Comparison of ENCODE assay signal across 7 cellular contexts in genomic region chr1:12161662-12162458, GRCh38. TPM values are rescaled to one million over a fixed set of nuclear protein-coding genes. Genes with fewer than 3 reads are reported as not detected.
DNase-seq lines count a peak whose midpoint lies in the region; ATAC-seq and TF ChIP-seq lines count a peak whose summit lies in the region.

No MANE protein-coding gene starts in this region.

- no peak overlapping the region for H2AFZ ChIP-seq in OCI-LY3 (ENCODE audit: low read depth, low read length)

- peak; percentile 83 to 86 for DNase-seq in activated T-cell treated with anti-CD3 and anti-CD28 coated beads, Interleukin-2, amount 50 U/mL, for 48 hours
- DNase-seq in fibroblast of the conjunctiva (ENCODE audit: low read depth) (peak; percentile 74), prostate gland (ENCODE audit: low spot score) (peak; percentile 30), aorta (peak; percentile 92 to 95)

- WGBS in prostate gland: 46% methylated on average over 9 of the region's 9 CpGs
- WGBS in aorta, 2 donors: 25 to 29% methylated on average over 9 of the region's 9 CpGs

- H3K27me3 ChIP-seq in OCI-LY3 (ENCODE audit: low read depth, low read length): no peaks in the 10 kb centered on the region
- no peaks in the 10 kb centered on the region for H3K27me3 ChIP-seq in prostate gland (replicated peaks; ENCODE audit: insufficient read depth)
- H3K27me3 ChIP-seq in aorta (ENCODE audit: control insufficient read depth in 1 of 2, insufficient read depth in 2 of 2, low read length in 1 of 2): no peaks in the 10 kb centered on the region

- H3K4me2 ChIP-seq in OCI-LY3 (ENCODE audit: low read length): peak overlapping the region; percentile 82

- no peak for TF ChIP-seq POLR2A in prostate gland (IDR thresholded peaks at IDR 0.05)

- intact Hi-C loops in prostate gland (cut with DNase I): no loop called here
- intact Hi-C loops in aorta (cut with DNase I): no loop called here

- peak overlapping the region; percentile 78 for H3K9ac ChIP-seq in OCI-LY3 (ENCODE audit: low read length)

- ATAC-seq in GM18520 (IDR thresholded peaks at IDR 0.05; ENCODE audit: unreplicated experiment) (peak; percentile 56), HG02885 (IDR thresholded peaks at IDR 0.05; ENCODE audit: poor library complexity, unreplicated experiment) (peak; percentile 82), aorta (ENCODE audit: low FRiP score) (peak; percentile 91)

- TF ChIP-seq CTCF in OCI-LY3 (IDR thresholded peaks at IDR 0.05; ENCODE audit: low read depth, low read length) (no peak), prostate gland (IDR thresholded peaks at IDR 0.05) (no peak)

- peak overlapping the region; percentile 42 for H3K4me3 ChIP-seq in OCI-LY3 (ENCODE audit: low read length)
- H3K4me3 ChIP-seq in prostate gland: no peak overlapping the region
- H3K4me3 ChIP-seq in aorta (ENCODE audit: low read length in 2 of 2): no peak overlapping the region

- no peaks in the 10 kb centered on the region for H4K20me1 ChIP-seq in OCI-LY3 (ENCODE audit: insufficient read depth, low read length)

- peaks cover 4% of the 10 kb centered on the region for H3K79me2 ChIP-seq in OCI-LY3 (ENCODE audit: low read length)

- H3K9me3 ChIP-seq in OCI-LY3 (ENCODE audit: insufficient read depth, low read length) (no peaks in the 10 kb centered on the region), prostate gland (no peaks in the 10 kb centered on the region), aorta (ENCODE audit: control insufficient read depth, low read length) (no peaks in the 10 kb centered on the region)

- no peaks in the 10 kb centered on the region for H3K36me3 ChIP-seq in OCI-LY3 (replicated peaks; ENCODE audit: low read depth, low read length)
- H3K36me3 ChIP-seq in prostate gland: no peaks in the 10 kb centered on the region
- no peaks in the 10 kb centered on the region for H3K36me3 ChIP-seq in aorta (ENCODE audit: control insufficient read depth in 1 of 2, insufficient read depth in 2 of 2, low read length in 1 of 2)

- peak overlapping the region; percentile 98 for H3K27ac ChIP-seq in OCI-LY3 (ENCODE audit: low read length)
- peak overlapping the region in 1 of 2 donors; percentile 38 for H3K27ac ChIP-seq in prostate gland
- no peak overlapping the region for H3K27ac ChIP-seq in aorta (ENCODE audit: low read depth in 1 of 2, low read length in 2 of 2)

- H3K4me1 ChIP-seq in OCI-LY3 (ENCODE audit: low read length) (peaks cover 92% of the 10 kb centered on the region), prostate gland (replicated peaks) (no peaks in the 10 kb centered on the region), aorta (ENCODE audit: control insufficient read depth in 1 of 2, insufficient read depth in 2 of 2, low read length in 2 of 2) (no peaks in the 10 kb centered on the region)

RNA-seq across cellular contexts. Expression of gene TNFRSF1B, which starts 4.9 kb away (rescaled TPM):
- total RNA-seq in prostate gland: 10 to 100 TPM; 10.9 to 18.4 TPM
- total RNA-seq in aorta: 10 to 100 TPM; 42.1 to 98.5 TPM
- 10 to 100 TPM in 1 of 2 donors, 1 to 10 TPM in 1; 5.0 to 12.8 TPM for polyA plus RNA-seq in aorta

Comparison
In these comparisons a context has a peak if more than half of its experiments do, and no peak if none do; other contexts are left out.
1. DNase-seq: peak in every context shown above with its lines; median percentile 94 in aorta; 84 in activated T-cell treated with anti-CD3 and anti-CD28 coated beads, Interleukin-2, amount 50 U/mL, for 48 hours; 74 in fibroblast of the conjunctiva; 30 in prostate gland.